Comparison of ENCODE assay signal across 10 cellular contexts in genomic region chr19:3698386-3698950, GRCh38. TPM values are rescaled to one million over a fixed set of nuclear protein-coding genes. Genes with fewer than 3 reads are reported as not detected.
DNase-seq lines count a peak whose midpoint lies in the region; ATAC-seq, FAIRE-seq and TF ChIP-seq lines count a peak whose summit lies in the region.
"Had no signal": no experiment of that assay in that cellular context is flagged by ENCODE, and none has a peak within 500 bp of the region (broad histone marks: within the 10 kb centered on the region; RNA-seq: fewer than 3 reads in every experiment).

No MANE protein-coding gene starts in this region.

- TF ChIP-seq CTCF in A549 (IDR thresholded peaks at IDR 0.05) (no peak), GM12875 (IDR thresholded peaks at IDR 0.05; ENCODE audit: borderline replicate concordance, insufficient read depth, low read depth, low read length) (no peak)

- WGBS in A549 (ENCODE audit: missing lambda C conversion rate): 73% methylated on average over 9 of the region's 12 CpGs

- FAIRE-seq in A549 (lab: Jason Lieb, UNC): no peak

- peak overlapping the region; percentile 90 for H3K9ac ChIP-seq in muscle layer of colon (ENCODE audit: low read length)

- no peak for TF ChIP-seq RAD21 in A549 (conservative IDR thresholded peaks at IDR 0.05 in 1 of 2, IDR thresholded peaks at IDR 0.05 in 1 of 2)

- H3K27me3 ChIP-seq in muscle layer of colon (ENCODE audit: control insufficient read depth in 1 of 2, insufficient read depth in 2 of 2, low read length in 2 of 2): no peaks in the 10 kb centered on the region

- peaks cover 10% of the 10 kb centered on the region for H3K36me3 ChIP-seq in muscle layer of colon (ENCODE audit: insufficient read depth, low read length)

- H3K4me1 ChIP-seq in A549 (peaks cover 4% of the 10 kb centered on the region; the same call in 1 of the 3 replicates), muscle layer of colon (ENCODE audit: insufficient read depth, low read length) (peaks cover 18% of the 10 kb centered on the region)

- TF ChIP-seq POLR2A in A549 (IDR thresholded peaks at IDR 0.05; ENCODE audit: low read length): no peak

- POLR2A ChIA-PET in A549 (lab: Yijun Ruan, JAX): no interaction called here

- no peak for TF ChIP-seq EP300 in A549 (IDR thresholded peaks at IDR 0.05)

- H3K4me3 ChIP-seq in A549 (no peak overlapping the region), GM12875 (ENCODE audit: low read depth, low read length) (peak overlapping the region; percentile 38), muscle layer of colon (ENCODE audit: low read depth in 1 of 2, low read length in 2 of 2) (peak overlapping the region; percentile 3 to 70)

- DNase-seq in A549 (ENCODE audit: low read depth in 1 of 2, low spot score in 1 of 2) (no peak), amniotic epithelial cell (ENCODE audit: low read depth) (peak; percentile 44), NCI-H526 treated with DMSO at 0.1 percent for 48 hours (lab: John Stamatoyannopoulos, UW) (no peak), activated gamma-delta T cell (lab: John Stamatoyannopoulos, UW) (no peak)
- no peak for DNase-seq in activated effector memory CD4-positive, alpha-beta T cell treated with anti-CD3 and anti-CD28 coated beads, Interleukin-2, amount 50 U/mL, for 16 hours
- DNase-seq: GDM1, NCI-H2171 had no signal

- CTCF ChIA-PET in A549 (lab: Yijun Ruan, JAX): interaction anchor here (1.0 to 3.5 kb wide), 5 partner anchors 11 to 64 kb away, joined by 3 to 18 read pairs (median 3); partner anchors contain the start of gene TJP3

- H3K27ac ChIP-seq in A549: no peak overlapping the region
- peak overlapping the region; percentile 37 for H3K27ac ChIP-seq in muscle layer of colon (ENCODE audit: low read depth, low read length)

- H3K4me2 ChIP-seq in A549: peak overlapping the region; percentile 99; the same call in 1 of the 3 replicates

- no peaks in the 10 kb centered on the region for H3K9me3 ChIP-seq in A549
- no peaks in the 10 kb centered on the region for H3K9me3 ChIP-seq in muscle layer of colon (ENCODE audit: low read length)

- ATAC-seq in A549: no peak
- ATAC-seq in HG03432 (IDR thresholded peaks at IDR 0.05; ENCODE audit: unreplicated experiment): no peak

TF ChIP-seq in A549, 52 proteins besides CTCF, POLR2A, EP300 and RAD21:
- TF ChIP-seq TFCP2L1 (CRISPR knock-in tag; IDR thresholded peaks at IDR 0.05) (no peak), ZC3H11A (IDR thresholded peaks at IDR 0.05) (no peak), USF2 (IDR thresholded peaks at IDR 0.05) (no peak), PBX3 (IDR thresholded peaks at IDR 0.05) (no peak), ZNF302 (CRISPR knock-in tag; IDR thresholded peaks at IDR 0.05) (no peak), FOSB (CRISPR knock-in tag; IDR thresholded peaks at IDR 0.05) (no peak), SMC3 (IDR thresholded peaks at IDR 0.05) (no peak), CHD2 (IDR thresholded peaks at IDR 0.05; ENCODE audit: low read length, partially characterized antibody) (no peak), RARB (CRISPR knock-in tag; IDR thresholded peaks at IDR 0.05) (no peak), HMGXB4 (CRISPR knock-in tag; IDR thresholded peaks at IDR 0.05; ENCODE audit: borderline replicate concordance) (no peak), HOXA7 (CRISPR knock-in tag; IDR thresholded peaks at IDR 0.05) (no peak), RCOR1 (IDR thresholded peaks at IDR 0.05; ENCODE audit: low read depth, low read length) (no peak), CBX8 (IDR thresholded peaks at IDR 0.05) (no peak), HOXB5 (CRISPR knock-in tag; IDR thresholded peaks at IDR 0.05) (no peak)

RNA-seq across cellular contexts. Expression of gene PIP5K1C, which starts 1.8 kb away (rescaled TPM):
- polyA plus RNA-seq in A549 (2011; rRNA removed) (2.6 and 3.5 TPM in 2 replicates), A549 (2017; fragmentation: RNase III; extraction: RNeasy Plus Mini Kit Qiagen cat#74134 plus additional on column Dnase treatment) (8.1 to 9.5 TPM (median 9.3 TPM) in 3 replicates)
- 4.9 and 7.4 TPM in 2 replicates for polyA plus RNA-seq in A549 (2012; cell fraction: cytosol; rRNA removed)
- 10.6 and 12.2 TPM in 2 replicates for polyA plus RNA-seq in A549 (2012; cell fraction: nucleus; rRNA removed)
- 14.5 and 17.1 TPM in 2 replicates for polyA minus RNA-seq in A549 (2011; rRNA and poly(A)+ RNA removed)

RNA-seq across cellular contexts. Expression of gene TJP3, which starts 9.7 kb away (rescaled TPM):
- polyA plus RNA-seq in A549 (2011; rRNA removed): 2.3 and 4.0 TPM in 2 replicates
- polyA plus RNA-seq in A549 (2012; cell fraction: cytosol; rRNA removed): 0.90 and 1.1 TPM in 2 replicates
- 0.89 and 2.1 TPM in 2 replicates for polyA plus RNA-seq in A549 (2012; cell fraction: nucleus; rRNA removed)
- 1.4 to 1.8 TPM (median 1.5 TPM) in 3 replicates for polyA plus RNA-seq in A549 (2017; fragmentation: RNase III; extraction: RNeasy Plus Mini Kit Qiagen cat#74134 plus additional on column Dnase treatment)
- polyA minus RNA-seq in A549 (2011; rRNA and poly(A)+ RNA removed): 2.1 and 3.7 TPM in 2 replicates
